ENCODE assay signal across 18 cellular contexts in the genomic region with DNA sequence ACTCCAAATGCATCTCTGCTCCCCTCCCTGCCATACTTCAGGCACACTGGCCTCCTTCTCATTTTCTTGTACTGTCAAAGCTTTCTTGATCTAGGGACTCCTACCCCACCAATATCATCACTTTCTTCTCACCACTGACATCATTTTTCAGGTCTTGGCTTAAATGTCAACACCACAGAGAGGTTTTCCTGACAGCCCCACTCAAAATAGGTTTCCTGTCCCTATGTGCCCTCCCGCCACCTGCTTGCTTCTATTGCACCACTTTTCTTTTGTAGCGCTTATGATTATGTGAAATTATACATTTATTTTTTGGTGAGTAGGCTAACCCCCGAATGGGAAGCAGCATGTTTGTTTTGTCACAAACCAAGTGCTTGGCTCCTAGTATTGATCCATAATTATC.
"Had no signal": no experiment of that assay in that cellular context is flagged by ENCODE, and none has a peak within 500 bp of the region (broad histone marks: within the 10 kb centered on the region; RNA-seq: fewer than 3 reads in every experiment).

No MANE protein-coding gene starts in this region.

- H3K9me3 ChIP-seq: neutrophil, thyroid gland had no signal

- ATAC-seq: activated T-helper 17 cell treated with anti-CD3 and anti-CD28 coated beads, Interleukin-2, amount 50 U/mL, for 72 hours; left cardiac atrium; stimulated activated memory B cell treated with anti-CD40 and anti-IgM and Interleukin-4, amounts not matched to agents 10 μg/mL and 1 μg/mL and 100 μg/mL, for 72 hours had no signal

- H3K4me3 ChIP-seq: lung, thyroid gland had no signal

- H3K27me3 ChIP-seq: brain microvascular endothelial cell, neutrophil, thyroid gland had no signal

- H3K27ac ChIP-seq: brain microvascular endothelial cell, neutrophil, thyroid gland had no signal

- DNase-seq: activated CD4-positive, alpha-beta T cell treated with anti-CD3 and anti-CD28 coated beads for 1 hour; activated CD4-positive, alpha-beta T cell treated with anti-CD3 and anti-CD28 coated beads, Interleukin-2, amount 50 U/mL, for 4 hours; activated naive CD4-positive, alpha-beta T cell treated with Interleukin-2 at 50 U/mL for 16 hours; activated T-cell treated with anti-CD3 and anti-CD28 coated beads for 4 hours; anterior cingulate cortex; brain microvascular endothelial cell; cerebellar nuclear complex; effector CD8-positive, alpha-beta T cell; head of caudate nucleus; immature natural killer cell; left cardiac atrium; midbrain; stimulated activated CD4-positive, alpha-beta T cell treated with anti-CD3 and anti-CD28 coated beads, Interleukin-2, amount 100 ng/mL, for 48 hours; thyroid gland had no signal

- H3K36me3 ChIP-seq: brain microvascular endothelial cell, neutrophil, thyroid gland had no signal
